In the genomic region with DNA sequence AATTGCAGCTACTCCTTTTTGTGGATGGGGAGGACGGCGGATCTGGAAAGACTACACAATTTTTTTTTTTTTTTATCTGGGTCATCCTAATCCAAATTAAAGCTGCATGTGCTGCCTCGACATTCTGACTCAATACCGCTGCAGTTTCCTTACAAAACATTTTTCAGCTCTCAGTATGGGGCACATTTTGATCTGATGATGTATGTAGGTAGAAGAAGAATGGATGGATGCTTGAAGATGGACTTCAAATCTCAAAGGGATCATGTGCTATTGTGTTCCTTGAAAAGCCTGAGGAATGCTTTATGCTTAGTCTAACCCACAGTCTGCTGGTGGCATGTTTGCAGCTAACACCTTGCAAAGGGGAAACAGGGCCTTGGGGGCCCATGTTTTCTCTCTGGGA, we compare ENCODE assay signal across 1 cellular context.
TF ChIP-seq lines count a peak whose summit lies in the region.

No MANE protein-coding gene starts in this region.

TF ChIP-seq in H1, 55 proteins besides CTCF, POLR2A, EP300 and RAD21 (continued from another document):
- TF ChIP-seq CHD1 (IDR thresholded peaks at IDR 0.05; ENCODE audit: low read depth, low read length) (no peak), POU5F1 (IDR thresholded peaks at IDR 0.05; ENCODE audit: low read depth, low read length) (no peak), NRF1 (IDR thresholded peaks at IDR 0.05; ENCODE audit: low read depth, low read length) (no peak), TEAD4 (IDR thresholded peaks at IDR 0.05; ENCODE audit: low read depth, low read length) (no peak), SIRT6 (IDR thresholded peaks at IDR 0.05; ENCODE audit: low read length) (no peak), YY1 (IDR thresholded peaks at IDR 0.05; ENCODE audit: low read depth, low read length) (no peak), EZH2 (IDR thresholded peaks at IDR 0.05; ENCODE audit: low read depth, low read length, severe bottlenecking) (no peak)
